8 cellular contexts compared by ENCODE assay signal in genomic region chr4:65670331-65671031, GRCh38. TPM values are rescaled to one million over a fixed set of nuclear protein-coding genes. Genes with fewer than 3 reads are reported as not detected.
DNase-seq lines count a peak whose midpoint lies in the region; ATAC-seq and TF ChIP-seq lines count a peak whose summit lies in the region.

Gene EPHA5 (minus strand): TSS chr4:65670489. CDS start chr4:65669742, 747 bp downstream.

- DNase-seq in activated gamma-delta T cell (lab: John Stamatoyannopoulos, UW) (peak; percentile 2), activated gamma-delta T cell treated with Interleukin-2 at 50 U/mL for 16 hours (no peak), NCI-H2196 (lab: John Stamatoyannopoulos, UW; ENCODE audit: unreplicated experiment) (peak; percentile 21), astrocyte of the cerebellum (ENCODE audit: low read depth) (peak; percentile 90), right cardiac atrium (peak; percentile 69 to 86 (median 83)), posterior vena cava (ENCODE audit: low spot score) (peak; percentile 86)

- intact Hi-C loops in right cardiac atrium (cut with DNase I): no loop called here
- intact Hi-C loops in posterior vena cava (cut with DNase I): no loop called here

- H3K27ac ChIP-seq in right cardiac atrium (ENCODE audit: low read length): no peak within 1 kb of the TSS

- H3K27me3 ChIP-seq in right cardiac atrium (ENCODE audit: control insufficient read depth, insufficient read depth): no peaks in the 10 kb centered on the region

- H3K4me3 ChIP-seq in astrocyte of the cerebellum (ENCODE audit: low read depth, low read length) (peak within 1 kb of the TSS; percentile 85), right cardiac atrium (ENCODE audit: low read length) (peak within 1 kb of the TSS; percentile 53)

- H3K4me1 ChIP-seq in right cardiac atrium (ENCODE audit: control insufficient read depth, insufficient read depth, low read length): no peaks in the 10 kb centered on the region

- ATAC-seq in right cardiac atrium: peak; percentile 89 to 93
- ATAC-seq in HG02798 (IDR thresholded peaks at IDR 0.05; ENCODE audit: poor library complexity, unreplicated experiment): no peak
- no peak for ATAC-seq in HG03342 (IDR thresholded peaks at IDR 0.05; ENCODE audit: unreplicated experiment)

- WGBS in right cardiac atrium: under 1% methylated on average over 51 of the region's 51 CpGs

- in situ Hi-C loops in astrocyte of the cerebellum (cut with HindIII; ENCODE audit: low sequenced_read_pairs): no loop called here

- peak; percentile 35 for TF ChIP-seq CTCF in astrocyte of the cerebellum (IDR thresholded peaks at IDR 0.05; ENCODE audit: low read depth, low read length, missing control alignments)

- no peaks in the 10 kb centered on the region for H3K9me3 ChIP-seq in right cardiac atrium (ENCODE audit: control insufficient read depth, low read length)

RNA-seq across cellular contexts. Expression of gene EPHA5, which starts in this region (rescaled TPM):
- total RNA-seq in right cardiac atrium (under 1 TPM; 0.22 to 0.96 (median 0.65) TPM), posterior vena cava (1 to 10 TPM in 1 of 2 donors, under 1 TPM in 1; 0.62 to 1.1 TPM)
- 0.34 TPM for polyA plus RNA-seq in right cardiac atrium

Comparison
In these comparisons a context has a peak if more than half of its experiments do, and no peak if none do; other contexts are left out.
1. Peak in DNase-seq, ATAC-seq and H3K4me3 ChIP-seq in right cardiac atrium; RNA of the gene not detected or under 1 TPM.